Comparison of ENCODE assay signal across 23 cellular contexts in the genomic region with DNA sequence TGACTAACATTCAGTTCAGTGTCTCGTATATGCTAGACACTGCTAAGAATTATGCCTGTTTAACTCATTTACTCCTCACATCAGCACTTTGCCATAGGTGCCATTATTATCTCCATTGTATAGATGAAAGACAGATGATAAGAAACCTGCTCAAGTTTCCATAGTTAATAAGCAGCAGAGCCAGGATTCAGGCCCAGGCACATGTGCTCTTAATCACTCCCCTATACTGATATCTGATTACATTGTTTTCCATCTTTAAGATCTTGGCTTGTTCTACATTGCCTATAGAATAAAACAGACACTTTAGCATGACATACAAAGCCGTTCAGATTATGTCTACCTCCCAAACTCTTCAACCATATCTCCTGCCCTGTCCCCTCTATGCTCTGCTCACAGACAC. TPM values are rescaled to one million over a fixed set of nuclear protein-coding genes. Genes with fewer than 3 reads are reported as not detected.
DNase-seq lines count a peak whose midpoint lies in the region; ATAC-seq, FAIRE-seq and TF ChIP-seq lines count a peak whose summit lies in the region.
"Had no signal": no experiment of that assay in that cellular context is flagged by ENCODE, and none has a peak within 500 bp of the region (broad histone marks: within the 10 kb centered on the region; RNA-seq: fewer than 3 reads in every experiment).

No MANE protein-coding gene starts in this region.

- H3K27ac ChIP-seq in mesenchymal stem cell (ENCODE audit: low read length, poor library complexity, severe bottlenecking), result no peak overlapping the region
- no peak overlapping the region for H3K27ac ChIP-seq in PC-3 (ENCODE audit: low read length)
- H3K27ac ChIP-seq: 22Rv1, BLaER1, C4-2B had no signal

- H4K8ac ChIP-seq in mesenchymal stem cell (ENCODE audit: low read length), result no peak overlapping the region

- no peaks in the 10 kb centered on the region for H3K36me3 ChIP-seq in mesenchymal stem cell (ENCODE audit: control insufficient read depth in 1 of 2, insufficient read depth in 2 of 2, low read depth in 1 of 2, low read length in 2 of 2)
- H3K36me3 ChIP-seq in PC-3 (ENCODE audit: low read depth, low read length), result no peaks in the 10 kb centered on the region
- H3K36me3 ChIP-seq: BLaER1 had no signal

- H3K79me1 ChIP-seq in mesenchymal stem cell (replicated peaks; ENCODE audit: low read length, poor library complexity, severe bottlenecking), result no peaks in the 10 kb centered on the region

- CTCF ChIA-PET in PC-3 (lab: Charles Lee), result no interaction called here

- no peak overlapping the region for H3K4me3 ChIP-seq in mesenchymal stem cell (ENCODE audit: insufficient read depth in 1 of 2, low read depth in 1 of 2, low read length in 2 of 2)
- no peak overlapping the region for H3K4me3 ChIP-seq in PC-3 (ENCODE audit: low read length)
- H3K4me3 ChIP-seq: BLaER1, GM23338 had no signal

- no peak for TF ChIP-seq CTCF in D721Med (IDR thresholded peaks at IDR 0.05; ENCODE audit: insufficient read depth, missing control alignments)
- no peak for TF ChIP-seq CTCF in PC-3 (conservative IDR thresholded peaks at IDR 0.05; ENCODE audit: low read depth, low read length)

- FAIRE-seq in D721Med (lab: Jason Lieb, UNC), result peak; percentile 91
- FAIRE-seq: A204.1, GM12891, GM18507 had no signal

- intact Hi-C loops in PC-3 (cut with micrococcal nuclease), result no loop called here

- no peaks in the 10 kb centered on the region for H3K27me3 ChIP-seq in mesenchymal stem cell (ENCODE audit: control insufficient read depth in 1 of 2, insufficient read depth in 1 of 2, low read length in 2 of 2)
- H3K27me3 ChIP-seq in PC-3 (ENCODE audit: low read length), result no peaks in the 10 kb centered on the region
- H3K27me3 ChIP-seq: BLaER1 had no signal

- H3K23ac ChIP-seq in mesenchymal stem cell (ENCODE audit: low read length in 2 of 2), result no peak overlapping the region

- H3K4ac ChIP-seq in mesenchymal stem cell (ENCODE audit: low read depth in 1 of 2, low read length in 2 of 2), result no peak overlapping the region

- H2BK5ac ChIP-seq in mesenchymal stem cell (ENCODE audit: low read depth, low read length, poor library complexity, severe bottlenecking), result no peak overlapping the region

- H3K18ac ChIP-seq in mesenchymal stem cell (ENCODE audit: low read depth in 1 of 2, low read length in 2 of 2), result no peak overlapping the region

- POLR2A ChIA-PET in PC-3 (lab: Charles Lee; ENCODE audit: unreplicated experiment), result no interaction called here

- H3K9me3 ChIP-seq in mesenchymal stem cell (ENCODE audit: control insufficient read depth, low read length) (no peaks in the 10 kb centered on the region), PC-3 (ENCODE audit: low read length) (no peaks in the 10 kb centered on the region)
- H3K9me3 ChIP-seq: BLaER1 had no signal

- no peaks in the 10 kb centered on the region for H4K20me1 ChIP-seq in PC-3 (ENCODE audit: low read length)
- H4K20me1 ChIP-seq: BLaER1 had no signal

- no peak overlapping the region for H4K91ac ChIP-seq in mesenchymal stem cell (ENCODE audit: low read length)

- 91% methylated on average over 2 of the region's 2 CpGs for WGBS in mesenchymal stem cell

- H2BK15ac ChIP-seq in mesenchymal stem cell (ENCODE audit: low read depth, poor library complexity, severe bottlenecking), result peak overlapping the region; percentile 5

- H3F3A ChIP-seq in PC-3 (ENCODE audit: low read length, unreplicated experiment), result no peaks in the 10 kb centered on the region

- H2BK12ac ChIP-seq in mesenchymal stem cell (ENCODE audit: low read length in 2 of 2), result no peak overlapping the region

- H2AK5ac ChIP-seq in mesenchymal stem cell (ENCODE audit: low read length, severe bottlenecking), result no peak overlapping the region

- BruUV-seq in PC-3 (replicated peaks; lab: Mats Ljungman, UMichigan), result no TSS peak

- H3K9ac ChIP-seq in mesenchymal stem cell (ENCODE audit: low read length) (no peak overlapping the region), PC-3 (ENCODE audit: low read length) (no peak overlapping the region)
- H3K9ac ChIP-seq: BLaER1 had no signal

- peaks cover 2% of the 10 kb centered on the region for H3K4me1 ChIP-seq in mesenchymal stem cell (ENCODE audit: control insufficient read depth, insufficient read depth, low read depth, low read length)
- peaks cover 28% of the 10 kb centered on the region for H3K4me1 ChIP-seq in PC-3 (ENCODE audit: insufficient read depth, low read length)
- H3K4me1 ChIP-seq: BLaER1 had no signal

- no peaks in the 10 kb centered on the region for H3K79me2 ChIP-seq in PC-3 (ENCODE audit: low read length)

- no peak overlapping the region for H2BK120ac ChIP-seq in mesenchymal stem cell (ENCODE audit: low read depth, low read length)

- H3K14ac ChIP-seq in mesenchymal stem cell (ENCODE audit: low read length in 2 of 2), result no peak overlapping the region

- H3K9me2 ChIP-seq in PC-3 (replicated peaks; ENCODE audit: low read length), result 0 out of 2 replicates have a peak, but pooled peaks cover 5% of the 10 kb centered on the region

- DNase-seq in NCI-H1105 treated with DMSO at 0.1 percent for 48 hours (lab: John Stamatoyannopoulos, UW) (peak; percentile 19), NCI-H1105 (lab: John Stamatoyannopoulos, UW) (no peak), D721Med (ENCODE audit: insufficient read length, low spot score) (no peak), SK-N-DZ (ENCODE audit: low spot score) (peak; percentile 32), mesenchymal stem cell (no peak), PC-3 (no peak), COLO829 (ENCODE audit: low spot score) (no peak), NCI-H524 (lab: John Stamatoyannopoulos, UW) (no peak)
- DNase-seq: CD4-positive, CD25-positive, alpha-beta regulatory T cell; CD8-positive, alpha-beta T cell; DMS53; DMS79 treated with DMSO at 0.1 percent for 48 hours; GF-D8; H9 had no signal

- H3K4me2 ChIP-seq in mesenchymal stem cell (ENCODE audit: low read length, poor library complexity, severe bottlenecking) (no peak overlapping the region), PC-3 (ENCODE audit: low read length) (no peak overlapping the region)
- H3K4me2 ChIP-seq: BLaER1, GM23338 had no signal

- H2AFZ ChIP-seq in mesenchymal stem cell (ENCODE audit: low read depth, low read length) (no peak overlapping the region), PC-3 (ENCODE audit: low read length) (no peak overlapping the region)
- H2AFZ ChIP-seq: GM23338 had no signal

- ATAC-seq in PC-3, result no peak
- ATAC-seq: CD8-positive, alpha-beta T cell; GM23338 had no signal

RNA-seq across cellular contexts. Expression of gene USH2A, which starts 30.5 kb away (rescaled TPM):
- polyA plus RNA-seq in SK-N-DZ (2014; cell fraction: cytosol; rRNA removed), result not detected in 2 replicates
- polyA plus RNA-seq in SK-N-DZ (2014; cell fraction: nucleus; rRNA removed), result not detected in 2 replicates
- polyA plus RNA-seq in mesenchymal stem cell (2013, experiment 1 of 2), result not detected
- polyA plus RNA-seq in mesenchymal stem cell (2013, experiment 2 of 2), result under 0.01 TPM
- total RNA-seq in PC-3 (2014; rRNA removed), result not detected in 2 replicates
- total RNA-seq: B cell; CD4-positive, CD25-positive, alpha-beta regulatory T cell; CD8-positive, alpha-beta T cell; G401 had no signal
- polyA plus RNA-seq: CD4-positive, CD25-positive, alpha-beta regulatory T cell had no signal

Comparison
In these comparisons a context has a peak if more than half of its experiments do, and no peak if none do; other contexts are left out.
1. DNase-seq: peak in NCI-H1105 treated with DMSO at 0.1 percent for 48 hours (single experiment) and SK-N-DZ (single experiment); none in NCI-H1105 (single experiment), D721Med (single experiment), mesenchymal stem cell (single experiment), PC-3 (single experiment), COLO829 (single experiment) and NCI-H524 (0 of 2).